ENCODE assay signal across 15 cellular contexts in genomic region chr1:7068552-7068951, GRCh38.
"Had no signal": no experiment of that assay in that cellular context is flagged by ENCODE, and none has a peak within 500 bp of the region (broad histone marks: within the 10 kb centered on the region; RNA-seq: fewer than 3 reads in every experiment).

No MANE protein-coding gene starts in this region.

- ATAC-seq: T-cell had no signal

- DNase-seq: KBM-7, MM.1S, NCI-H1092 treated with DMSO at 0.1 percent for 48 hours, NCI-H1436, NCI-H187, NCI-H2029, NCI-H2081 treated with DMSO at 0.1 percent for 48 hours, NCI-H2171, NCI-H524, NCI-H526 treated with DMSO at 0.1 percent for 48 hours, NCI-H748 treated with DMSO at 0.1 percent for 48 hours, SHP77, SK-N-SH, SW 1271, T-cell had no signal

- H3K9me3 ChIP-seq: SK-N-SH had no signal
